9 cellular contexts compared by ENCODE assay signal in genomic region chr7:102592477-102593017, GRCh38. TPM values are rescaled to one million over a fixed set of nuclear protein-coding genes. Genes with fewer than 3 reads are reported as not detected.
DNase-seq lines count a peak whose midpoint lies in the region; ATAC-seq and TF ChIP-seq lines count a peak whose summit lies in the region.
"Not testable (repeated sequence)": the region's sequence is repeated elsewhere in the genome, so short reads cannot be mapped to it uniquely, and the experiment has no call there.
"Had no signal": no experiment of that assay in that cellular context is flagged by ENCODE, and none has a peak within 500 bp of the region (broad histone marks: within the 10 kb centered on the region; RNA-seq: fewer than 3 reads in every experiment).

No MANE protein-coding gene starts in this region.

- not testable (repeated sequence) for H3K4me1 Mint-ChIP-seq in activated CD4-positive, alpha-beta memory T cell treated with anti-CD3 and anti-CD28 coated beads, Interleukin-2, amount 10 ng/mL, durations not matched to agents 7 days and 5 days; central memory CD8-positive, alpha-beta T cell; memory B cell; stimulated activated effector memory CD8-positive, alpha-beta T cell treated with anti-CD3 and anti-CD28 coated beads, Interleukin-12 subunit alpha, Interleukin-12 subunit beta, amount 100 ng/mL, for 72 hours

- POLR2A ChIA-PET in activated CD4-positive, alpha-beta memory T cell treated with anti-CD3 and anti-CD28 coated beads, Interleukin-2, amount 10 ng/mL, durations not matched to agents 7 days and 5 days (lab: Charles Lee), result not testable (repeated sequence)

- not testable (repeated sequence) for H3K27me3 ChIP-seq in DND-41 (ENCODE audit: insufficient read depth, low read length, poor library complexity)

- not testable (repeated sequence) for H3K4me2 ChIP-seq in DND-41 (ENCODE audit: insufficient read depth, low read length)

- not testable (repeated sequence) for TF ChIP-seq CTCF in DND-41 (IDR thresholded peaks at IDR 0.05; ENCODE audit: borderline replicate concordance, extremely low read depth, low read length, poor library complexity, severe bottlenecking)

- not testable (repeated sequence) for H3K27ac ChIP-seq in DND-41 (ENCODE audit: low read length)

- not testable (repeated sequence) for H3K27ac Mint-ChIP-seq in activated CD4-positive, alpha-beta memory T cell treated with anti-CD3 and anti-CD28 coated beads, Interleukin-2, amount 10 ng/mL, durations not matched to agents 7 days and 5 days; central memory CD8-positive, alpha-beta T cell (ENCODE audit: low read depth); memory B cell; stimulated activated effector memory CD8-positive, alpha-beta T cell treated with anti-CD3 and anti-CD28 coated beads, Interleukin-12 subunit alpha, Interleukin-12 subunit beta, amount 100 ng/mL, for 72 hours

- H3K4me3 ChIP-seq in DND-41 (ENCODE audit: low read depth in 1 of 2, low read length in 2 of 2), result not testable (repeated sequence)

- not testable (repeated sequence) for H3K79me2 ChIP-seq in DND-41 (ENCODE audit: insufficient read depth, low read length)

- H4K20me1 ChIP-seq in DND-41 (ENCODE audit: insufficient read depth, low read length), result not testable (repeated sequence)

- H3K4me1 ChIP-seq in DND-41 (ENCODE audit: insufficient read depth, low read length), result not testable (repeated sequence)

- H3K27me3 Mint-ChIP-seq in activated CD4-positive, alpha-beta memory T cell treated with anti-CD3 and anti-CD28 coated beads, Interleukin-2, amount 10 ng/mL, durations not matched to agents 7 days and 5 days; central memory CD8-positive, alpha-beta T cell; memory B cell: not testable (repeated sequence)

- CTCF ChIA-PET in activated CD4-positive, alpha-beta memory T cell treated with anti-CD3 and anti-CD28 coated beads, Interleukin-2, amount 10 ng/mL, durations not matched to agents 7 days and 5 days (lab: Charles Lee), result not testable (repeated sequence)

- DNase-seq in DND-41, result peak; percentile 14
- peak; percentile 36 for DNase-seq in activated CD4-positive, alpha-beta memory T cell treated with anti-CD3 and anti-CD28 coated beads, Interleukin-2, amount 10 ng/mL, durations not matched to agents 7 days and 5 days
- peak in 1 of 2 donors; percentile 34 for DNase-seq in central memory CD8-positive, alpha-beta T cell (ENCODE audit: low spot score in 2 of 2)
- DNase-seq in memory B cell (ENCODE audit: low spot score in 2 of 2), result peak; percentile 29 to 61
- peak in 1 of 2 donors; percentile 70 for DNase-seq in stimulated activated effector memory CD8-positive, alpha-beta T cell treated with anti-CD3 and anti-CD28 coated beads, Interleukin-12 subunit alpha, Interleukin-12 subunit beta, amount 100 ng/mL, for 72 hours (ENCODE audit: low spot score in 2 of 2)

- H2AFZ ChIP-seq in DND-41 (ENCODE audit: low read depth, low read length), result not testable (repeated sequence)

- H3K9ac ChIP-seq in DND-41 (ENCODE audit: low read depth, low read length), result not testable (repeated sequence)

- not testable (repeated sequence) for H3K4me3 Mint-ChIP-seq in activated CD4-positive, alpha-beta memory T cell treated with anti-CD3 and anti-CD28 coated beads, Interleukin-2, amount 10 ng/mL, durations not matched to agents 7 days and 5 days; central memory CD8-positive, alpha-beta T cell; memory B cell; stimulated activated effector memory CD8-positive, alpha-beta T cell treated with anti-CD3 and anti-CD28 coated beads, Interleukin-12 subunit alpha, Interleukin-12 subunit beta, amount 100 ng/mL, for 72 hours

- not testable (repeated sequence) for H3K9me3 ChIP-seq in DND-41 (ENCODE audit: insufficient read depth, low read length, severe bottlenecking)

- H3K36me3 ChIP-seq in DND-41 (ENCODE audit: insufficient read depth, low read length), result not testable (repeated sequence)

- H3K36me3 Mint-ChIP-seq in activated CD4-positive, alpha-beta memory T cell treated with anti-CD3 and anti-CD28 coated beads, Interleukin-2, amount 10 ng/mL, durations not matched to agents 7 days and 5 days (ENCODE audit: low read depth); central memory CD8-positive, alpha-beta T cell (ENCODE audit: insufficient read depth); memory B cell; stimulated activated effector memory CD8-positive, alpha-beta T cell treated with anti-CD3 and anti-CD28 coated beads, Interleukin-12 subunit alpha, Interleukin-12 subunit beta, amount 100 ng/mL, for 72 hours: not testable (repeated sequence)

- not testable (repeated sequence) for H3K9me3 Mint-ChIP-seq in activated CD4-positive, alpha-beta memory T cell treated with anti-CD3 and anti-CD28 coated beads, Interleukin-2, amount 10 ng/mL, durations not matched to agents 7 days and 5 days; central memory CD8-positive, alpha-beta T cell; memory B cell; stimulated activated effector memory CD8-positive, alpha-beta T cell treated with anti-CD3 and anti-CD28 coated beads, Interleukin-12 subunit alpha, Interleukin-12 subunit beta, amount 100 ng/mL, for 72 hours

- ATAC-seq in DND-41 (ENCODE audit: insufficient read depth, low read depth) (0 out of 3 replicates have a peak, but pooled peaks have one; percentile 7), GM21367 (IDR thresholded peaks at IDR 0.05; ENCODE audit: unreplicated experiment) (peak; percentile 45), HG02884 (IDR thresholded peaks at IDR 0.05; ENCODE audit: unreplicated experiment) (peak; percentile 50), HG03558 (IDR thresholded peaks at IDR 0.05; ENCODE audit: extremely low read depth, unreplicated experiment) (peak; percentile 47), memory B cell (ENCODE audit: low read depth) (peak; percentile 67)
- peak; percentile 64 for ATAC-seq in central memory CD8-positive, alpha-beta T cell (replicated peaks; ENCODE audit: extremely low read depth, poor library complexity, severe bottlenecking)
- ATAC-seq in stimulated activated effector memory CD8-positive, alpha-beta T cell treated with anti-CD3 and anti-CD28 coated beads, Interleukin-12 subunit alpha, Interleukin-12 subunit beta, amount 100 ng/mL, for 72 hours, result peak; percentile 71

RNA-seq across cellular contexts. Expression of gene POLR2J3, which starts 20.2 kb away (rescaled TPM):
- 10 to 100 TPM; 24.9 to 25.0 TPM for total RNA-seq in activated CD4-positive, alpha-beta memory T cell treated with anti-CD3 and anti-CD28 coated beads, Interleukin-2, amount 10 ng/mL, durations not matched to agents 7 days and 5 days

RNA-seq across cellular contexts. Expression of gene RASA4, which starts 24.0 kb away (rescaled TPM):
- 10 to 100 TPM; 26.6 to 27.8 TPM for total RNA-seq in activated CD4-positive, alpha-beta memory T cell treated with anti-CD3 and anti-CD28 coated beads, Interleukin-2, amount 10 ng/mL, durations not matched to agents 7 days and 5 days

RNA-seq across cellular contexts. Expression of gene SPDYE2, which starts 41.5 kb away (rescaled TPM):
- under 1 TPM in 1 of 2 experiments, not detected in 1; 0.15 TPM for total RNA-seq in activated CD4-positive, alpha-beta memory T cell treated with anti-CD3 and anti-CD28 coated beads, Interleukin-2, amount 10 ng/mL, durations not matched to agents 7 days and 5 days
- total RNA-seq: HFFc6 had no signal

RNA-seq across cellular contexts. Expression of gene UPK3BL2, which starts 49.1 kb away (rescaled TPM):
- 10 to 100 TPM; 13.2 to 14.0 TPM for total RNA-seq in activated CD4-positive, alpha-beta memory T cell treated with anti-CD3 and anti-CD28 coated beads, Interleukin-2, amount 10 ng/mL, durations not matched to agents 7 days and 5 days

RNA-seq across cellular contexts. Expression of gene UPK3BL1, which starts 50.0 kb away (rescaled TPM):
- 10 to 100 TPM; 12.2 to 13.9 TPM for total RNA-seq in activated CD4-positive, alpha-beta memory T cell treated with anti-CD3 and anti-CD28 coated beads, Interleukin-2, amount 10 ng/mL, durations not matched to agents 7 days and 5 days

Comparison
In these comparisons a context has a peak if more than half of its experiments do, and no peak if none do; other contexts are left out.
1. ATAC-seq: peak in every context shown above with its lines; median percentile 71 in stimulated activated effector memory CD8-positive, alpha-beta T cell treated with anti-CD3 and anti-CD28 coated beads, Interleukin-12 subunit alpha, Interleukin-12 subunit beta, amount 100 ng/mL, for 72 hours; 67 in memory B cell; 64 in central memory CD8-positive, alpha-beta T cell; 50 in HG02884; 47 in HG03558; 45 in GM21367; 7 in DND-41.